Comparison of ENCODE assay signal across 1 cellular context in the genomic region with DNA sequence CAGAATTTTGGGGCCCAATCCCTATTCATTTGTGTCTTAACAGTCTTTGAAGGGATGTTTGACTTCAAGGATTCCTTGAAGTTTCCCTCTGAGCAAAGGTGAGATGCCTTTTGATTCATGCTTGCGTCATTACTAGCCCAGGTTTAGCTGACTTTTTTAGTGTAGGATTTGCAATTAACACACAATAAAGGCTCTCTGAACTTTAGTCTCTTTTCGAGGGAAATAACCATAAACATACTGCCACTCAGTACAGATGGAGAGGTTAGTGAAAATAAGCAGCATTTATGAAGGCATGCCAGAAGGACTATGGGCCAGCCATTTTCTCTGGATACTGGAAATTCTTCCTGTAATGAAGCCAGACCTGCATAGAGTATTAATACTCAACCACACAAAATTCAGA. TPM values are rescaled to one million over a fixed set of nuclear protein-coding genes. Genes with fewer than 3 reads are reported as not detected.
"Had no signal": no experiment of that assay in that cellular context is flagged by ENCODE, and none has a peak within 500 bp of the region (broad histone marks: within the 10 kb centered on the region; RNA-seq: fewer than 3 reads in every experiment).

No MANE protein-coding gene starts in this region.

RNA-seq across cellular contexts. Expression of gene SERF1A, which starts 4.4 kb away (rescaled TPM):
- total RNA-seq: PC-3 had no signal
